Comparison of ENCODE assay signal across 31 cellular contexts in the genomic region with DNA sequence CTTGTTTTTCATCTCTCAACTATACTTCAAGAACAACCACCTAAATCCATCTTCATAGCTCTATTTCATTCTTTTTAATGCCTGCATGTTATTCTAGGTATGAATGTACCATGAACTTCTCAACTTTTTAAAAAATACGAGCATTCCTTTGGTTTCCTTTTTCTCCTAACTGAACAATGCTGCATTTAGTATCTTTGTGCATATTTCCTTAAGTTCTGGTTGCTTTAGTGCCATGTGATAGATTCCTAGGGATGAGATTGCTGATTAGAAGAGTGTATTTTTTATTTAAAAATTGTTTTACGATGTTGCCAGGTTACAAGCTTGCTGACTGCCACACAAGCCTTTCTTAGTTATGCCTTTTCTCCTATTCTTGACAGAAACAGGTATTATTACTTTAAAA. TPM values are rescaled to one million over a fixed set of nuclear protein-coding genes. Genes with fewer than 3 reads are reported as not detected.
"Had no signal": no experiment of that assay in that cellular context is flagged by ENCODE, and none has a peak within 500 bp of the region (broad histone marks: within the 10 kb centered on the region; RNA-seq: fewer than 3 reads in every experiment).

No MANE protein-coding gene starts in this region.

- H3K27ac ChIP-seq: ascending aorta, cardiac muscle cell, VCaP had no signal

- H3K27me3 ChIP-seq: ascending aorta, cardiac muscle cell had no signal

- H3K9me3 ChIP-seq: ascending aorta had no signal

- H3K4me3 ChIP-seq: ascending aorta, cardiac muscle cell had no signal

- ATAC-seq: activated CD8-positive, alpha-beta T cell treated with anti-CD3 and anti-CD28 coated beads for 36 hours; activated naive CD8-positive, alpha-beta T cell treated with anti-CD3 and anti-CD28 coated beads, Interleukin-2, amount 50 U/mL, for 24 hours; activated T-cell treated with anti-CD3 and anti-CD28 coated beads, Interleukin-2, amount 50 U/mL, for 4 hours; activated T-cell treated with anti-CD3 and anti-CD28 coated beads, Interleukin-2, amount 50 U/mL, for 72 hours; activated T-helper 17 cell treated with anti-CD3 and anti-CD28 coated beads, Interleukin-2, amount 50 U/mL, for 72 hours had no signal

- H3K36me3 ChIP-seq: ascending aorta, cardiac muscle cell had no signal

- H3K4me1 ChIP-seq: ascending aorta had no signal

- DNase-seq: activated B cell treated with CpG ODN at 0.5 μM for 24 hours; activated CD4-positive, alpha-beta memory T cell treated with anti-CD3 and anti-CD28 coated beads for 36 hours; activated CD4-positive, alpha-beta T cell treated with anti-CD3 and anti-CD28 coated beads for 4 hours; activated CD4-positive, alpha-beta T cell treated with anti-CD3 and anti-CD28 coated beads, Interleukin-2, amount 10 ng/mL, durations not matched to agents 24 days and 14 days; activated CD4-positive, alpha-beta T cell treated with anti-CD3 and anti-CD28 coated beads, Interleukin-2, amount 50 U/mL, for 1 hour; activated CD4-positive, alpha-beta T cell treated with anti-CD3 and anti-CD28 coated beads, Interleukin-2, amount 50 U/mL, for 4 hours; activated CD4-positive, CD25-positive, alpha-beta regulatory T cell treated with anti-CD3 and anti-CD28 coated beads, Interleukin-2, amount 50 U/mL, for 72 hours; activated CD8-positive, alpha-beta memory T cell treated with anti-CD3 and anti-CD28 coated beads, Interleukin-2, amount 50 U/mL, for 4 hours; activated CD8-positive, alpha-beta T cell treated with anti-CD3 and anti-CD28 coated beads for 36 hours; activated effector memory CD4-positive, alpha-beta T cell treated with Interleukin-2 at 50 U/mL for 16 hours; activated gamma-delta T cell; activated naive CD4-positive, alpha-beta T cell treated with anti-CD3 and anti-CD28 coated beads, Interleukin-2, amount 10 ng/mL, durations not matched to agents 7 days and 5 days; activated naive CD4-positive, alpha-beta T cell treated with Interleukin-2 at 50 U/mL for 16 hours; activated naive CD8-positive, alpha-beta T cell treated with anti-CD3 and anti-CD28 coated beads, Interleukin-2, amount 10 ng/mL, durations not matched to agents 7 days and 5 days; activated naive CD8-positive, alpha-beta T cell treated with anti-CD3 and anti-CD28 coated beads, Interleukin-2, amount 50 U/mL, for 24 hours; activated T-cell treated with anti-CD3 and anti-CD28 coated beads for 4 hours; activated T-cell treated with anti-CD3 and anti-CD28 coated beads, Interleukin-2, amount 50 U/mL, for 1 hour; activated T-cell treated with anti-CD3 and anti-CD28 coated beads, Interleukin-2, amount 50 U/mL, for 4 hours; activated T-cell treated with anti-CD3 and anti-CD28 coated beads, Interleukin-2, amount 50 U/mL, for 72 hours; amygdala; anterior cingulate cortex; caudate nucleus; cerebellar nuclear complex; T-helper 2 cell; T-helper 9 cell had no signal

RNA-seq across cellular contexts. Expression of a gene that starts 34.7 kb away (rescaled TPM):
- total RNA-seq: activated B cell treated with CpG ODN at 0.5 μM for 24 hours; activated CD4-positive, alpha-beta memory T cell treated with anti-CD3 and anti-CD28 coated beads for 36 hours; activated CD8-positive, alpha-beta memory T cell treated with anti-CD3 and anti-CD28 coated beads for 36 hours; activated CD8-positive, alpha-beta T cell treated with anti-CD3 and anti-CD28 coated beads for 36 hours; activated naive CD8-positive, alpha-beta T cell treated with anti-CD3 and anti-CD28 coated beads, Interleukin-2, amount 10 ng/mL, durations not matched to agents 7 days and 5 days; chondrocyte had no signal
